Comparison of ENCODE assay signal across 8 cellular contexts in the genomic region with DNA sequence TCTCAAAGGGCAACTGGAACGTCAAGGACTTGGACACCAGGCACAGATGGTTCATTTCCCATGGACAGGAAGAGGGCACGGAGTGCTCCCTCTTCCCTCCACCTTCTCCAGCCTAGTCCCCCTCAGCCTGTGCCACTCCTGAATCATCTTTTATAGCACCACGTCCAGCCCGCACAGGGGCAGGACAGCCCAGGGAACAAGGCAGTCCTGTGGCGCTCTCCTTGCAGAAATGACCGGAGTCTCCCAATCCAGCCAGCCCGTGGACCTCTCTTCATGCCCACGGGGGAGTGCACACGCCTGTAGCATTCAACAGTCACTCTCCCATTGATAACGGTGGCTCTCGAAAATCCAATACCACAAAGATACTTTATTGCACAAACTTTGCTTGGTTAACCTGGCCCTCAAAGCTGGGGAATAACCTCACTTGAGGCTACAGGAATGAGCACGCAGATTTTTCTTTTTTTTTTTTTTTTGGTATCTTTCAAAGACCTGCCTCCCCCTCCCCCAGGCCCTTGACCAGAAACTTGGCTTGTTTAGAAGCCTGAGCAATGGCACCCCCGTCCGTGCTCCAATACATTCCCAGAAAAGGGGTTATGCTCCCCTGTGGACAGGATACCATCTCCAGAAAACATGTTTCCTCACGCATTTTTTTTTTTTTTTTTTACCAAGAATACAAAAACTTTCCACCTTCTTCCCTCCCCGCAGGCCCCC. TPM values are rescaled to one million over a fixed set of nuclear protein-coding genes. Genes with fewer than 3 reads are reported as not detected.
A peak's percentile ranks its signal among the peaks of the same experiment; 100 is the strongest.
DNase-seq lines count a peak whose midpoint lies in the region; ATAC-seq and TF ChIP-seq lines count a peak whose summit lies in the region.

No MANE protein-coding gene starts in this region.

- H3K36me3 Mint-ChIP-seq in activated T-helper 17 cell treated with anti-CD3 and anti-CD28 coated beads, Interleukin-2, amount 50 U/mL, for 72 hours (ENCODE audit: low read depth), result peaks cover 78% of the 10 kb centered on the region

- H3K27ac ChIP-seq in HL-60 (replicated peaks), result no peak overlapping the region
- H3K27ac ChIP-seq in spleen, result peak overlapping the region; percentile 48 to 92 (median 78)

- peaks cover 0 to 95% (median 32%) of the 10 kb centered on the region in 6 donors for H3K4me1 ChIP-seq in spleen

- no peaks in the 10 kb centered on the region for H3K27me3 Mint-ChIP-seq in activated T-helper 17 cell treated with anti-CD3 and anti-CD28 coated beads, Interleukin-2, amount 50 U/mL, for 72 hours

- H3K27ac Mint-ChIP-seq in activated T-helper 17 cell treated with anti-CD3 and anti-CD28 coated beads, Interleukin-2, amount 50 U/mL, for 72 hours, result peak overlapping the region; percentile 96

- H3K4me3 Mint-ChIP-seq in activated T-helper 17 cell treated with anti-CD3 and anti-CD28 coated beads, Interleukin-2, amount 50 U/mL, for 72 hours, result peak overlapping the region; percentile 94

- H3K9me3 Mint-ChIP-seq in activated T-helper 17 cell treated with anti-CD3 and anti-CD28 coated beads, Interleukin-2, amount 50 U/mL, for 72 hours, result no peaks in the 10 kb centered on the region

- H3K36me3 ChIP-seq in spleen, result no peaks in the 10 kb centered on the region

- peaks cover 47% of the 10 kb centered on the region for H3K4me1 Mint-ChIP-seq in activated T-helper 17 cell treated with anti-CD3 and anti-CD28 coated beads, Interleukin-2, amount 50 U/mL, for 72 hours

- no peak for TF ChIP-seq POLR2A in spleen (IDR thresholded peaks at IDR 0.05)

- TF ChIP-seq CTCF in HL-60 (IDR thresholded peaks at IDR 0.05; ENCODE audit: insufficient read depth, low read length), result no peak
- no peak for TF ChIP-seq CTCF in spleen (IDR thresholded peaks at IDR 0.05 in 8 of 11, conservative IDR thresholded peaks at IDR 0.05 in 3 of 11)

- H3K4me3 ChIP-seq in HL-60 (replicated peaks; ENCODE audit: insufficient read depth, low read length) (peak overlapping the region; percentile 54), iPS-18c (ENCODE audit: insufficient read depth, low read depth, low read length) (peak overlapping the region; percentile 73), spleen (peak overlapping the region; percentile 30 to 93 (median 69))

- intact Hi-C loops in spleen (cut with DNase I; ENCODE audit: low total_unique reads), result no loop called here

- 11 to 22% (median 16%) methylated on average over 16 of the region's 16 CpGs for WGBS in spleen, 5 donors

- DNase-seq in HL-60 (ENCODE audit: low read depth in 1 of 2, low spot score in 1 of 2) (no peak), spleen (no peak), NCI-H1694 (lab: John Stamatoyannopoulos, UW) (no peak), activated gamma-delta T cell (lab: John Stamatoyannopoulos, UW) (no peak)

- ATAC-seq in activated T-helper 17 cell treated with anti-CD3 and anti-CD28 coated beads, Interleukin-2, amount 50 U/mL, for 72 hours (replicated peaks), result peak; percentile 35
- ATAC-seq in GM19397 (IDR thresholded peaks at IDR 0.05; ENCODE audit: unreplicated experiment) (no peak), HG03565 (IDR thresholded peaks at IDR 0.05; ENCODE audit: unreplicated experiment) (no peak)

- H3K9me3 ChIP-seq in iPS-18c (ENCODE audit: control insufficient read depth, insufficient read depth, low read length) (no peaks in the 10 kb centered on the region), spleen (no peaks in the 10 kb centered on the region)

- H3K27me3 ChIP-seq in HL-60 (ENCODE audit: insufficient read depth, poor library complexity, severe bottlenecking) (no peaks in the 10 kb centered on the region), spleen (replicated peaks in 1 of 7) (peaks cover 0 to 42% (median 22%) of the 10 kb centered on the region in 7 donors)

RNA-seq across cellular contexts. Expression of gene PRKCQ, which starts 0.7 kb away (rescaled TPM):
- total RNA-seq in activated T-helper 17 cell treated with anti-CD3 and anti-CD28 coated beads, Interleukin-2, amount 50 U/mL, for 72 hours, result 10 to 100 TPM; 35.3 to 37.8 TPM
- total RNA-seq in spleen, result 10 to 100 TPM in 2 of 7 donors, 1 to 10 TPM in 5; 5.6 to 11.8 (median 9.2) TPM
- 1 to 10 TPM; 2.1 to 2.5 (median 2.4) TPM for polyA plus RNA-seq in spleen
